ENCODE assay signal across 12 cellular contexts in the genomic region with DNA sequence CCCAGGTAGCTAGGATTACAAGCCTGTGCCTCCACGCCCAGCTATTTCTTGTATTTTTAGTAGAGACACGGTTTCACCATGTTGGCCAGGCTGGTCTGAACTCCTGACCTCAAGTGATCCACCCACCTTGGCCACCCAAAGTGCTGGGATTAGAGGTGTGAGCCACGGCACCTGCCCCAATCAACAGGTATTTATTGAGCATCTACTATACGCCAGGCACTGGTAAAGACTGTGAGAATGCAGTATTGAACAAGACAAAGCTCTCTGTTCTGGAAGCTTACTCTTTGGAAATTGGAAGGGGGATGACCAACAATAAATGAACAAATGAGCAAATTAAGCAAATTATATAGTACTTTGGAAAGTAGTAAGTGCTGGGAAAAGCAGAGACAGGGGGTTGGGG. TPM values are rescaled to one million over a fixed set of nuclear protein-coding genes. Genes with fewer than 3 reads are reported as not detected.
DNase-seq lines count a peak whose midpoint lies in the region; ATAC-seq and TF ChIP-seq lines count a peak whose summit lies in the region.
"Had no signal": no experiment of that assay in that cellular context is flagged by ENCODE, and none has a peak within 500 bp of the region (broad histone marks: within the 10 kb centered on the region; RNA-seq: fewer than 3 reads in every experiment).

No MANE protein-coding gene starts in this region.

- no peak overlapping the region for H3K14ac ChIP-seq in neuronal stem cell (ENCODE audit: low read length)

- no peak overlapping the region for H4K91ac ChIP-seq in neuronal stem cell (ENCODE audit: low read depth, low read length, poor library complexity)

- CTCF ChIA-PET in HEK293 (lab: Yijun Ruan, JAX) = interaction anchor here (0.6 to 2.9 kb wide), 16 partner anchors 14 to 1675 kb away, joined by 3 to 38 read pairs (median 5); a partner anchor contains a TSS
- CTCF ChIA-PET in GM10248 (lab: Yijun Ruan, JAX) = interaction anchor here (0.8 to 8.7 kb wide), 12 partner anchors 9 to 40 kb away, joined by 3 to 87 read pairs (median 4); a partner anchor contains a TSS

- H3K18ac ChIP-seq in neuronal stem cell (ENCODE audit: low read length) = no peak overlapping the region

- H2BK15ac ChIP-seq in neuronal stem cell (ENCODE audit: low read length) = no peak overlapping the region

- no CpG with 5 or more reads among the region's 4 CpGs for WGBS in neuronal stem cell (ENCODE audit: extremely low coverage in 2 of 2, insufficient read length in 2 of 2, insufficient replicate concordance in 1 of 2), 2 donors

- H3K27ac ChIP-seq in 22Rv1 (peak overlapping the region; percentile 79), HEK293 (ENCODE audit: extremely low read depth, low read depth, low read length) (no peak overlapping the region), neuronal stem cell (replicated peaks; ENCODE audit: low read length) (no peak overlapping the region)
- H3K27ac ChIP-seq in effector memory CD4-positive, alpha-beta T cell (ENCODE audit: insufficient read depth, low read length, poor library complexity, severe bottlenecking) = peak overlapping the region; percentile 89

- no peaks in the 10 kb centered on the region for H3K27me3 ChIP-seq in effector memory CD4-positive, alpha-beta T cell (replicated peaks; ENCODE audit: control insufficient read depth, insufficient read depth, low read length, poor library complexity, severe bottlenecking)
- no peaks in the 10 kb centered on the region for H3K27me3 ChIP-seq in neuronal stem cell (ENCODE audit: control insufficient read depth in 3 of 3, insufficient read depth in 3 of 3, low read depth in 1 of 3, low read length in 3 of 3)
- H3K27me3 ChIP-seq: MG63, Peyer's patch had no signal

- no peak overlapping the region for H2AK5ac ChIP-seq in neuronal stem cell (ENCODE audit: low read depth, low read length)

- no peak overlapping the region for H2BK12ac ChIP-seq in neuronal stem cell (ENCODE audit: low read length)

- no peak overlapping the region for H4K8ac ChIP-seq in neuronal stem cell (ENCODE audit: low read depth, low read length)

- no peak overlapping the region for H3K4me3 ChIP-seq in HEK293 (ENCODE audit: low read depth, low read length)
- H3K4me3 ChIP-seq in effector memory CD4-positive, alpha-beta T cell (ENCODE audit: insufficient read depth, low read depth, low read length, poor library complexity, severe bottlenecking) = no peak overlapping the region
- no peak overlapping the region for H3K4me3 ChIP-seq in neuronal stem cell (ENCODE audit: low read length in 2 of 2)
- H3K4me3 ChIP-seq: MG63 had no signal

- no peak for TF ChIP-seq CTCF in 22Rv1 (IDR thresholded peaks at IDR 0.05)
- TF ChIP-seq CTCF in HEK293 (tag by site-specific recombination; IDR thresholded peaks at IDR 0.05) = no peak
- no peak for TF ChIP-seq CTCF in GM10248 (IDR thresholded peaks at IDR 0.05; ENCODE audit: control extremely low read depth, extremely low read depth, low read depth, missing control alignments)

- no peak overlapping the region for H3K4ac ChIP-seq in neuronal stem cell (ENCODE audit: low read length)

- no peak overlapping the region for H3K4me2 ChIP-seq in neuronal stem cell (ENCODE audit: insufficient read depth, low read length, poor library complexity, severe bottlenecking)

- H3K23ac ChIP-seq in neuronal stem cell (ENCODE audit: low read depth, low read length, poor library complexity) = no peak overlapping the region

- H2BK5ac ChIP-seq in neuronal stem cell (ENCODE audit: low read length) = peak overlapping the region; percentile 1

- H3K9me3 ChIP-seq in HEK293 (ENCODE audit: control insufficient read depth, insufficient read depth, low read depth, low read length) (no peaks in the 10 kb centered on the region), neuronal stem cell (replicated peaks in 1 of 2; ENCODE audit: control insufficient read depth in 2 of 2, insufficient read depth in 1 of 2, low read depth in 1 of 2, low read length in 2 of 2) (no peaks in the 10 kb centered on the region)
- no peaks in the 10 kb centered on the region for H3K9me3 ChIP-seq in effector memory CD4-positive, alpha-beta T cell (ENCODE audit: control insufficient read depth, low read length)
- H3K9me3 ChIP-seq: MG63, Peyer's patch had no signal

- no peaks in the 10 kb centered on the region for H3K79me1 ChIP-seq in neuronal stem cell (ENCODE audit: low read depth, low read length)

- no peak overlapping the region for H2AFZ ChIP-seq in neuronal stem cell (ENCODE audit: low read length)

- POLR2A ChIA-PET in HEK293 (lab: Yijun Ruan, JAX) (no interaction called here), GM10248 (lab: Yijun Ruan, JAX) (interaction anchor here (0.6 to 1.5 kb wide), 3 partner anchors 8 to 33 kb away, joined by 3 to 5 read pairs (median 4); a partner anchor contains a TSS)

- DNase-seq in effector memory CD4-positive, alpha-beta T cell = no peak
- DNase-seq in neuronal stem cell (ENCODE audit: low spot score) (no peak), nucleus accumbens (lab: John Stamatoyannopoulos, UW) (no peak), GM10248 (ENCODE audit: extremely low spot score) (no peak), kidney tubule cell (ENCODE audit: low spot score) (no peak)
- DNase-seq: activated effector memory CD4-positive, alpha-beta T cell treated with Interleukin-2 at 50 U/mL for 16 hours; C1 segment of cervical spinal cord; MG63; Peyer's patch had no signal

- H3K4me1 ChIP-seq in HEK293 (ENCODE audit: control insufficient read depth, insufficient read depth, low read length) (0 out of 2 replicates have a peak, but pooled peaks cover 8% of the 10 kb centered on the region), neuronal stem cell (ENCODE audit: control insufficient read depth in 2 of 2, insufficient read depth in 1 of 2, low read depth in 1 of 2, low read length in 2 of 2) (peaks cover 16 to 31% of the 10 kb centered on the region in 2 donors)
- H3K4me1 ChIP-seq in effector memory CD4-positive, alpha-beta T cell (ENCODE audit: control insufficient read depth, insufficient read depth, low read length, poor library complexity, severe bottlenecking) = peaks cover 47% of the 10 kb centered on the region

- no peak for ATAC-seq in HG02884 (IDR thresholded peaks at IDR 0.05; ENCODE audit: unreplicated experiment)

- no peak overlapping the region for H3K9ac ChIP-seq in neuronal stem cell (ENCODE audit: low read depth, low read length, poor library complexity)

- H2BK120ac ChIP-seq in neuronal stem cell (ENCODE audit: low read depth, low read length) = no peak overlapping the region

- H3K36me3 ChIP-seq in HEK293 (ENCODE audit: control insufficient read depth in 2 of 2, insufficient read depth in 1 of 2, low read length in 2 of 2) = no peaks in the 10 kb centered on the region
- H3K36me3 ChIP-seq in effector memory CD4-positive, alpha-beta T cell (ENCODE audit: control insufficient read depth, insufficient read depth, low read length) = no peaks in the 10 kb centered on the region
- H3K36me3 ChIP-seq in neuronal stem cell (replicated peaks in 1 of 2; ENCODE audit: control insufficient read depth in 2 of 2, insufficient read depth in 2 of 2, low read length in 2 of 2) = no peaks in the 10 kb centered on the region
- H3K36me3 ChIP-seq: MG63, Peyer's patch had no signal

TF ChIP-seq in HEK293, 187 proteins besides CTCF, POLR2A, EP300 and RAD21:
- peak; percentile 60; the same call in 1 of the 2 replicates for TF ChIP-seq SCRT2 (tag by site-specific recombination; IDR thresholded peaks at IDR 0.05)
- peak; percentile 98 for TF ChIP-seq ZNF664 (tag by site-specific recombination; IDR thresholded peaks at IDR 0.05)
- no peak for TF ChIP-seq ZNF324 (tag by site-specific recombination; IDR thresholded peaks at IDR 0.05)
TF ChIP-seq in HEK293: peak in this region for 2.

RNA-seq across cellular contexts. Expression of a gene that starts 21.4 kb away (rescaled TPM):
- polyA plus RNA-seq in neuronal stem cell (2013, experiment 1 of 2) = 90.0 TPM
- 87.6 TPM for polyA plus RNA-seq in neuronal stem cell (2013, experiment 2 of 2)

RNA-seq across cellular contexts. Expression of a gene that starts 22.7 kb away (rescaled TPM):
- 8.5 TPM for polyA plus RNA-seq in neuronal stem cell (2013, experiment 1 of 2)
- 8.7 TPM for polyA plus RNA-seq in neuronal stem cell (2013, experiment 2 of 2)

RNA-seq across cellular contexts. Expression of a gene that starts 38.7 kb away (rescaled TPM):
- polyA plus RNA-seq in neuronal stem cell (2013, experiment 1 of 2) = 6.4 TPM
- polyA plus RNA-seq in neuronal stem cell (2013, experiment 2 of 2) = 6.4 TPM

RNA-seq across cellular contexts. Expression of a gene that starts 40.3 kb away (rescaled TPM):
- 11.0 TPM for polyA plus RNA-seq in neuronal stem cell (2013, experiment 1 of 2)
- polyA plus RNA-seq in neuronal stem cell (2013, experiment 2 of 2) = 9.8 TPM

RNA-seq across cellular contexts. Expression of a gene that starts 51.7 kb away (rescaled TPM):
- polyA plus RNA-seq in neuronal stem cell (2013, experiment 1 of 2) = 9.5 TPM
- 10.0 TPM for polyA plus RNA-seq in neuronal stem cell (2013, experiment 2 of 2)

Comparison
In these comparisons a context has a peak if more than half of its experiments do, and no peak if none do; other contexts are left out.
1. H3K27ac ChIP-seq: peak in 22Rv1 (single experiment) and effector memory CD4-positive, alpha-beta T cell (single experiment); none in HEK293 (single experiment) and neuronal stem cell (single experiment).